ENCODE assay signal across 9 cellular contexts in the genomic region with DNA sequence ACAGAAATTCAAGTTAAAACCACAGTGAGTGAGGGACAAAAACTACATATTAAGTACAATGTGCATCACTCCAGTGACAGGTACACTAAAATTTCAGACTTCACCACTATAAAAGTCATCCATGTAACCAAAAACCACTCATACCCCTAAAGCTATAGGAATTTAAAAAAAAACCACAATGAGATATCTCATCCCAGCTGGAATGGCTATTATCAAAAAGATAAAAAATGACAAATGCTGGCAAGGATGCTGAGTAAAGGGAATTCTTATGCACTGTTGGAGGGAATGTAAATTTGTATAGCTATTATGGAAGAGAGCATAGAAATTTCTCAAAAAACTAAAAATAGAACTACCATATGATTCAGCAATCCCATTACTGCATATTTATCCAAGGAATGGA.
"Had no signal": no experiment of that assay in that cellular context is flagged by ENCODE, and none has a peak within 500 bp of the region (broad histone marks: within the 10 kb centered on the region; RNA-seq: fewer than 3 reads in every experiment).

No MANE protein-coding gene starts in this region.

- H3K4me3 ChIP-seq: GM23338, K562 had no signal

- H3K27ac Mint-ChIP-seq: GM23338, H9 had no signal

- DNase-seq: H9, HCEC 1CT, IMR-90, KG1 had no signal

- H3K4me2 ChIP-seq: GM23338 had no signal

- FAIRE-seq: H1, H54, HTR-8/SVneo, K562 had no signal

- H3K4me3 Mint-ChIP-seq: GM23338, H9 had no signal

- H3K4me1 Mint-ChIP-seq: GM23338 had no signal

- ATAC-seq: GM23338, K562 had no signal

- H2AFZ ChIP-seq: GM23338 had no signal
